ENCODE assay signal across 29 cellular contexts in genomic region chr1:81052162-81052561, GRCh38.
"Had no signal": no experiment of that assay in that cellular context is flagged by ENCODE, and none has a peak within 500 bp of the region (broad histone marks: within the 10 kb centered on the region; RNA-seq: fewer than 3 reads in every experiment).

No MANE protein-coding gene starts in this region.

- H3K27ac Mint-ChIP-seq: natural killer cell treated with Interleukin-12 subunit alpha and Interleukin-12 subunit beta and Interleukin-15 and Interleukin-18, amount 100 ng/mL, for 72 hours; nephron progenitor cell; progenitor cell of endocrine pancreas; stimulated activated effector memory CD8-positive, alpha-beta T cell treated with anti-CD3 and anti-CD28 coated beads, Interleukin-12 subunit alpha, Interleukin-12 subunit beta, amount 100 ng/mL, for 72 hours; stimulated activated naive B cell treated with anti-CD40 and anti-IgM and Interleukin-4, amounts not matched to agents 10 μg/mL and 1 μg/mL and 100 μg/mL, for 72 hours; stimulated activated naive CD8-positive, alpha-beta T cell treated with anti-CD3 and anti-CD28 coated beads, Interleukin-15, Interleukin-2, amounts not matched to agents 100 ng/mL and 50 ng/mL, for 24 hours had no signal

- H3K36me3 Mint-ChIP-seq: natural killer cell treated with Interleukin-12 subunit alpha and Interleukin-12 subunit beta and Interleukin-15 and Interleukin-18, amount 100 ng/mL, for 72 hours; stimulated activated effector memory CD8-positive, alpha-beta T cell treated with anti-CD3 and anti-CD28 coated beads, Interleukin-12 subunit alpha, Interleukin-12 subunit beta, amount 100 ng/mL, for 72 hours; stimulated activated naive B cell treated with anti-CD40 and anti-IgM and Interleukin-4, amounts not matched to agents 10 μg/mL and 1 μg/mL and 100 μg/mL, for 72 hours had no signal

- H3K36me3 ChIP-seq: ovary, right lobe of liver, sigmoid colon, stomach, thoracic aorta, thyroid gland, tibial nerve, upper lobe of left lung, vagina had no signal

- H3K27me3 ChIP-seq: ovary, right lobe of liver, sigmoid colon, stomach, thyroid gland, tibial nerve, upper lobe of left lung, vagina had no signal

- H3K79me2 ChIP-seq: parathyroid adenoma had no signal

- DNase-seq: nephron progenitor cell; occipital lobe; ovary; posterior cingulate gyrus; psoas muscle; right cardiac atrium; right lobe of liver; sigmoid colon; small intestine; stimulated activated CD4-positive, alpha-beta T cell treated with anti-CD3 and anti-CD28 coated beads, Interleukin-15, amount 100 ng/mL, for 24 hours; stimulated activated CD4-positive, alpha-beta T cell treated with anti-CD3 and anti-CD28 coated beads, Interleukin-2, amount 100 ng/mL, for 24 hours; stimulated activated CD4-positive, alpha-beta T cell treated with anti-CD3 and anti-CD28 coated beads, Interleukin-2, amount 100 ng/mL, for 48 hours; stimulated activated CD4-positive, alpha-beta T cell treated with anti-CD3 and anti-CD28 coated beads, Interleukin-4, amount 100 ng/mL, for 24 hours; stimulated activated naive B cell treated with anti-CD40 and anti-IgM and Interleukin-4, amounts not matched to agents 10 μg/mL and 1 μg/mL and 100 μg/mL, for 72 hours; stimulated activated naive CD4-positive, alpha-beta T cell treated with Interleukin-2 at 50 U/mL for 16 hours; stomach; thyroid gland; trophoblast cell; upper lobe of left lung had no signal

- FAIRE-seq: small intestine, urothelium cell line had no signal

- H3K27me3 Mint-ChIP-seq: natural killer cell treated with Interleukin-12 subunit alpha and Interleukin-12 subunit beta and Interleukin-15 and Interleukin-18, amount 100 ng/mL, for 72 hours; progenitor cell of endocrine pancreas; stimulated activated naive B cell treated with anti-CD40 and anti-IgM and Interleukin-4, amounts not matched to agents 10 μg/mL and 1 μg/mL and 100 μg/mL, for 72 hours; stimulated activated naive CD8-positive, alpha-beta T cell treated with anti-CD3 and anti-CD28 coated beads, Interleukin-15, Interleukin-2, amounts not matched to agents 100 ng/mL and 50 ng/mL, for 24 hours had no signal

- H3K4me3 Mint-ChIP-seq: natural killer cell treated with Interleukin-12 subunit alpha and Interleukin-12 subunit beta and Interleukin-15 and Interleukin-18, amount 100 ng/mL, for 72 hours; nephron progenitor cell; neural crest cell; stimulated activated effector memory CD8-positive, alpha-beta T cell treated with anti-CD3 and anti-CD28 coated beads, Interleukin-12 subunit alpha, Interleukin-12 subunit beta, amount 100 ng/mL, for 72 hours; stimulated activated naive B cell treated with anti-CD40 and anti-IgM and Interleukin-4, amounts not matched to agents 10 μg/mL and 1 μg/mL and 100 μg/mL, for 72 hours; stimulated activated naive CD8-positive, alpha-beta T cell treated with anti-CD3 and anti-CD28 coated beads, Interleukin-15, Interleukin-2, amounts not matched to agents 100 ng/mL and 50 ng/mL, for 24 hours had no signal

- H3K9me3 Mint-ChIP-seq: nephron progenitor cell; neural crest cell; stimulated activated naive B cell treated with anti-CD40 and anti-IgM and Interleukin-4, amounts not matched to agents 10 μg/mL and 1 μg/mL and 100 μg/mL, for 72 hours had no signal

- H3K9me3 ChIP-seq: ovary, psoas muscle, right lobe of liver, sigmoid colon, stomach, thoracic aorta, thyroid gland, tibial nerve, upper lobe of left lung, vagina had no signal

- H3K4me1 Mint-ChIP-seq: stimulated activated effector memory CD8-positive, alpha-beta T cell treated with anti-CD3 and anti-CD28 coated beads, Interleukin-12 subunit alpha, Interleukin-12 subunit beta, amount 100 ng/mL, for 72 hours; stimulated activated naive B cell treated with anti-CD40 and anti-IgM and Interleukin-4, amounts not matched to agents 10 μg/mL and 1 μg/mL and 100 μg/mL, for 72 hours had no signal

- H3K9ac ChIP-seq: parathyroid adenoma had no signal

- H3K27ac ChIP-seq: ovary, parathyroid adenoma, psoas muscle, right lobe of liver, sigmoid colon, stomach, thoracic aorta, thyroid gland, tibial nerve, upper lobe of left lung, vagina had no signal

- H3K4me1 ChIP-seq: parathyroid adenoma, psoas muscle, right lobe of liver, sigmoid colon, stomach, thyroid gland, tibial nerve, upper lobe of left lung, vagina had no signal

- H2AFZ ChIP-seq: parathyroid adenoma had no signal

- H3K4me3 ChIP-seq: ovary, psoas muscle, right lobe of liver, sigmoid colon, stomach, thoracic aorta, thyroid gland, tibial nerve, upper lobe of left lung, vagina had no signal

- ATAC-seq: natural killer cell treated with Interleukin-12 subunit alpha and Interleukin-12 subunit beta and Interleukin-15 and Interleukin-18, amount 100 ng/mL, for 72 hours; psoas muscle; right cardiac atrium; right lobe of liver; stimulated activated effector memory CD8-positive, alpha-beta T cell treated with anti-CD3 and anti-CD28 coated beads, Interleukin-12 subunit alpha, Interleukin-12 subunit beta, amount 100 ng/mL, for 72 hours; stimulated activated naive B cell treated with anti-CD40 and anti-IgM and Interleukin-4, amounts not matched to agents 10 μg/mL and 1 μg/mL and 100 μg/mL, for 72 hours had no signal
